ENCODE assay signal across 8 cellular contexts in genomic region chr11:128687321-128687720, GRCh38. TPM values are rescaled to one million over a fixed set of nuclear protein-coding genes. Genes with fewer than 3 reads are reported as not detected.
DNase-seq lines count a peak whose midpoint lies in the region; ATAC-seq and TF ChIP-seq lines count a peak whose summit lies in the region.

No MANE protein-coding gene starts in this region.

- peaks cover 100% of the 10 kb centered on the region for H3K27me3 ChIP-seq in iPS-20b (ENCODE audit: insufficient read depth, low read length)
- H3K27me3 ChIP-seq in thoracic aorta (replicated peaks; ENCODE audit: insufficient read depth): peaks cover 5% of the 10 kb centered on the region

- no peaks in the 10 kb centered on the region for H3K36me3 ChIP-seq in iPS-20b (ENCODE audit: insufficient read depth, low read depth, low read length)
- H3K36me3 ChIP-seq in thoracic aorta: no peaks in the 10 kb centered on the region

- POLR2A ChIA-PET in activated CD4-positive, alpha-beta T cell treated with anti-CD3 and anti-CD28 coated beads, Interleukin-2, amount 10 ng/mL, durations not matched to agents 7 days and 5 days (lab: Charles Lee): no interaction called here

- no peaks in the 10 kb centered on the region for H3K9me3 Mint-ChIP-seq in activated CD4-positive, alpha-beta T cell treated with anti-CD3 and anti-CD28 coated beads, Interleukin-2, amount 10 ng/mL, durations not matched to agents 7 days and 5 days
- peaks cover 3% of the 10 kb centered on the region for H3K9me3 Mint-ChIP-seq in activated naive CD4-positive, alpha-beta T cell treated with anti-CD3 and anti-CD28 coated beads, Interleukin-2, amount 10 ng/mL, durations not matched to agents 7 days and 5 days

- peak overlapping the region; percentile 61 for H3K4me3 Mint-ChIP-seq in activated CD4-positive, alpha-beta T cell treated with anti-CD3 and anti-CD28 coated beads, Interleukin-2, amount 10 ng/mL, durations not matched to agents 7 days and 5 days
- peak overlapping the region; percentile 71 for H3K4me3 Mint-ChIP-seq in activated naive CD4-positive, alpha-beta T cell treated with anti-CD3 and anti-CD28 coated beads, Interleukin-2, amount 10 ng/mL, durations not matched to agents 7 days and 5 days

- CTCF ChIA-PET in activated CD4-positive, alpha-beta T cell treated with anti-CD3 and anti-CD28 coated beads, Interleukin-2, amount 10 ng/mL, durations not matched to agents 7 days and 5 days (lab: Charles Lee): interaction anchor here (0.9 to 1.3 kb wide), 5 partner anchors 9 to 30 kb away, joined by 3 to 4 read pairs (median 3); no protein-coding TSS in a partner anchor
- CTCF ChIA-PET in activated naive CD4-positive, alpha-beta T cell treated with anti-CD3 and anti-CD28 coated beads, Interleukin-2, amount 10 ng/mL, durations not matched to agents 7 days and 5 days (lab: Charles Lee): interaction anchor here (1.0 to 2.8 kb wide), 3 partner anchors 32 to 67 kb away, joined by 3 to 8 read pairs (median 4); no protein-coding TSS in a partner anchor

- H3K9ac ChIP-seq in iPS-20b (ENCODE audit: low read depth, low read length): no peak overlapping the region

- H3K36me3 Mint-ChIP-seq in activated CD4-positive, alpha-beta T cell treated with anti-CD3 and anti-CD28 coated beads, Interleukin-2, amount 10 ng/mL, durations not matched to agents 7 days and 5 days (ENCODE audit: low read depth): peaks cover 7% of the 10 kb centered on the region
- H3K36me3 Mint-ChIP-seq in activated naive CD4-positive, alpha-beta T cell treated with anti-CD3 and anti-CD28 coated beads, Interleukin-2, amount 10 ng/mL, durations not matched to agents 7 days and 5 days: peaks cover 5% of the 10 kb centered on the region

- ATAC-seq in thoracic aorta (ENCODE audit: insufficient number of reproducible peaks, low FRiP score, low read depth) (no peak), HG03139 (IDR thresholded peaks at IDR 0.05; ENCODE audit: unreplicated experiment) (no peak)

- H3K27ac Mint-ChIP-seq in activated CD4-positive, alpha-beta T cell treated with anti-CD3 and anti-CD28 coated beads, Interleukin-2, amount 10 ng/mL, durations not matched to agents 7 days and 5 days: no peak overlapping the region
- H3K27ac Mint-ChIP-seq in activated naive CD4-positive, alpha-beta T cell treated with anti-CD3 and anti-CD28 coated beads, Interleukin-2, amount 10 ng/mL, durations not matched to agents 7 days and 5 days: no peak overlapping the region

- H3K27me3 Mint-ChIP-seq in activated CD4-positive, alpha-beta T cell treated with anti-CD3 and anti-CD28 coated beads, Interleukin-2, amount 10 ng/mL, durations not matched to agents 7 days and 5 days: peaks cover 78% of the 10 kb centered on the region
- H3K27me3 Mint-ChIP-seq in activated naive CD4-positive, alpha-beta T cell treated with anti-CD3 and anti-CD28 coated beads, Interleukin-2, amount 10 ng/mL, durations not matched to agents 7 days and 5 days: peaks cover 100% of the 10 kb centered on the region

- no peak for TF ChIP-seq CTCF in thoracic aorta (IDR thresholded peaks at IDR 0.05)

- H3K4me1 Mint-ChIP-seq in activated CD4-positive, alpha-beta T cell treated with anti-CD3 and anti-CD28 coated beads, Interleukin-2, amount 10 ng/mL, durations not matched to agents 7 days and 5 days: peaks cover 45% of the 10 kb centered on the region
- H3K4me1 Mint-ChIP-seq in activated naive CD4-positive, alpha-beta T cell treated with anti-CD3 and anti-CD28 coated beads, Interleukin-2, amount 10 ng/mL, durations not matched to agents 7 days and 5 days: peaks cover 47% of the 10 kb centered on the region

- H3K4me3 ChIP-seq in iPS-20b (ENCODE audit: low read length) (peak overlapping the region; percentile 59), thoracic aorta (peak overlapping the region; percentile 68)

- H3K9me3 ChIP-seq in iPS-20b (ENCODE audit: insufficient read depth, low read depth, low read length) (no peaks in the 10 kb centered on the region; the same call in 1 of the 2 replicates), thoracic aorta (no peaks in the 10 kb centered on the region)

- no peak overlapping the region for H3K27ac ChIP-seq in iPS-20b (ENCODE audit: low read length)
- no peak overlapping the region for H3K27ac ChIP-seq in thoracic aorta

- H3K4me1 ChIP-seq in iPS-20b (ENCODE audit: insufficient read depth, low read length) (peaks cover 19% of the 10 kb centered on the region; the same call in 1 of the 2 replicates), thoracic aorta (ENCODE audit: control insufficient read depth in 1 of 2, low read depth in 2 of 2) (peaks cover 30 to 62% of the 10 kb centered on the region in 2 donors)

- no peak for DNase-seq in activated CD4-positive, alpha-beta T cell treated with anti-CD3 and anti-CD28 coated beads, Interleukin-2, amount 10 ng/mL, durations not matched to agents 7 days and 5 days
- DNase-seq in activated CD4-positive, alpha-beta T cell treated with anti-CD3 and anti-CD28 coated beads for 4 hours: no peak
- DNase-seq in activated naive CD4-positive, alpha-beta T cell treated with anti-CD3 and anti-CD28 coated beads, Interleukin-2, amount 10 ng/mL, durations not matched to agents 7 days and 5 days: peak; percentile 37
- no peak for DNase-seq in thoracic aorta (ENCODE audit: low spot score)
- DNase-seq in SKM-1 (lab: John Stamatoyannopoulos, UW; ENCODE audit: unreplicated experiment): no peak
- DNase-seq in OCI-M1 (lab: John Stamatoyannopoulos, UW): no peak

RNA-seq across cellular contexts. Expression of gene FLI1, which starts 6.6 kb away (rescaled TPM):
- 100 to 1,000 TPM; 106 to 134 TPM for total RNA-seq in activated CD4-positive, alpha-beta T cell treated with anti-CD3 and anti-CD28 coated beads, Interleukin-2, amount 10 ng/mL, durations not matched to agents 7 days and 5 days
- 10 to 100 TPM; 30.6 to 40.0 TPM for total RNA-seq in thoracic aorta
